Comparison of ENCODE assay signal across 7 cellular contexts in genomic region chr10:74061978-74062377, GRCh38.
DNase-seq lines count a peak whose midpoint lies in the region; ATAC-seq, FAIRE-seq and TF ChIP-seq lines count a peak whose summit lies in the region.
"Not testable (repeated sequence)": the region's sequence is repeated elsewhere in the genome, so short reads cannot be mapped to it uniquely, and the experiment has no call there.

No MANE protein-coding gene starts in this region.

- H3K4me1 ChIP-seq in HEK293 (ENCODE audit: control insufficient read depth, insufficient read depth, low read length) = not testable (repeated sequence)
- peaks cover 7 to 14% of the 10 kb centered on the region in 2 experiments; a peak in 4 of 5 replicates for H3K4me1 ChIP-seq in K562 (replicated peaks in 1 of 2; ENCODE audit: control insufficient read depth in 2 of 2, insufficient read depth in 2 of 2, low read length in 2 of 2)
- peaks cover 52% of the 10 kb centered on the region for H3K4me1 ChIP-seq in left ventricle myocardium inferior
- H3K4me1 ChIP-seq in tibial artery = peaks cover 0 to 50% (median 26%) of the 10 kb centered on the region in 4 donors

- not testable (repeated sequence) for TF ChIP-seq CTCF in HEK293 (tag by site-specific recombination; IDR thresholded peaks at IDR 0.05); K562 (IDR thresholded peaks at IDR 0.05 in 2 of 3, conservative IDR thresholded peaks at IDR 0.05 in 1 of 3; ENCODE audit: insufficient read depth in 2 of 3, low read depth in 1 of 3, low read length in 3 of 3); left ventricle myocardium inferior (IDR thresholded peaks at IDR 0.05; ENCODE audit: borderline replicate concordance); mesothelial cell of epicardium (IDR thresholded peaks at IDR 0.05; ENCODE audit: unreplicated experiment); osteocyte (IDR thresholded peaks at IDR 0.05); tibial artery (IDR thresholded peaks at IDR 0.05)

- H3K4me3 ChIP-seq in HEK293 (ENCODE audit: low read depth, low read length); K562; left ventricle myocardium inferior; tibial artery: not testable (repeated sequence)

- not testable (repeated sequence) for H4K20me1 ChIP-seq in K562 (replicated peaks; ENCODE audit: control insufficient read depth, insufficient read depth, low read length)

- H3K36me3 Mint-ChIP-seq in T-helper 17 cell (ENCODE audit: low read depth) = not testable (repeated sequence)
- H3K36me3 Mint-ChIP-seq in mesothelial cell of epicardium (peaks cover 17% of the 10 kb centered on the region), osteocyte (ENCODE audit: unreplicated experiment) (peaks cover 25% of the 10 kb centered on the region)

- not testable (repeated sequence) for H2AFZ ChIP-seq in K562 (ENCODE audit: low read depth, low read length)

- H3K9ac ChIP-seq in K562 (ENCODE audit: insufficient read depth in 1 of 2, low read depth in 2 of 2, low read length in 2 of 2) = not testable (repeated sequence)

- not testable (repeated sequence) for TF ChIP-seq RAD21 in K562 (CRISPR knock-in tag; conservative IDR thresholded peaks at IDR 0.05 in 1 of 2, IDR thresholded peaks at IDR 0.05 in 1 of 2)

- H3K27me3 Mint-ChIP-seq in T-helper 17 cell; mesothelial cell of epicardium (ENCODE audit: low read depth); osteocyte (ENCODE audit: unreplicated experiment): not testable (repeated sequence)

- 96% methylated on average over 2 of the region's 2 CpGs for WGBS in K562 (ENCODE audit: insufficient coverage, low coverage, missing lambda C conversion rate)

- H3K9me3 Mint-ChIP-seq in mesothelial cell of epicardium = peaks cover 10% of the 10 kb centered on the region
- H3K9me3 Mint-ChIP-seq in osteocyte (ENCODE audit: unreplicated experiment) = not testable (repeated sequence)

- H3K9me3 ChIP-seq in HEK293 (ENCODE audit: control insufficient read depth, insufficient read depth, low read depth, low read length); T-helper 17 cell (ENCODE audit: control insufficient read depth, low read length, poor library complexity, severe bottlenecking); K562 (replicated peaks; ENCODE audit: control insufficient read depth, insufficient read depth, low read depth, low read length); tibial artery: not testable (repeated sequence)
- H3K9me3 ChIP-seq in left ventricle myocardium inferior (replicated peaks) = peaks cover 11% of the 10 kb centered on the region

- not testable (repeated sequence) for BruUV-seq in K562 (replicated peaks; lab: Mats Ljungman, UMichigan)

- H3K4me2 ChIP-seq in K562 (ENCODE audit: insufficient read depth, low read length) = not testable (repeated sequence)

- ATAC-seq in T-helper 17 cell, K562: not testable (repeated sequence)

- peaks cover 69% of the 10 kb centered on the region for H3K79me2 ChIP-seq in K562 (ENCODE audit: control insufficient read depth, insufficient read depth, low read length)

- not testable (repeated sequence) for DNase-seq in T-helper 17 cell; K562 (ENCODE audit: extremely low read depth in 1 of 4, low spot score in 3 of 4); left ventricle myocardium inferior; mesothelial cell of epicardium (ENCODE audit: low spot score in 2 of 2, unreplicated experiment in 2 of 2); osteocyte (ENCODE audit: extremely low spot score, unreplicated experiment); tibial artery

- intact Hi-C loops in K562 (cut with micrococcal nuclease); left ventricle myocardium inferior (cut with micrococcal nuclease); tibial artery (cut with DNase I; ENCODE audit: low total_unique reads): not testable (repeated sequence)

- TF ChIP-seq POLR2A in K562 (conservative IDR thresholded peaks at IDR 0.05) = not testable (repeated sequence)

- H3K4me1 Mint-ChIP-seq in T-helper 17 cell (peaks cover 24% of the 10 kb centered on the region), mesothelial cell of epicardium (peaks cover 17% of the 10 kb centered on the region), osteocyte (ENCODE audit: unreplicated experiment) (peaks cover 33% of the 10 kb centered on the region)

- H3K27ac Mint-ChIP-seq in T-helper 17 cell (peak overlapping the region; percentile 57), mesothelial cell of epicardium (peak overlapping the region; percentile 35), osteocyte (ENCODE audit: unreplicated experiment) (peak overlapping the region; percentile 70)

- POLR2A ChIA-PET in HEK293 (lab: Yijun Ruan, JAX); K562 (lab: Yijun Ruan, JAX): not testable (repeated sequence)

- not testable (repeated sequence) for H3K27ac ChIP-seq in HEK293 (ENCODE audit: extremely low read depth, low read depth, low read length); K562 (ENCODE audit: extremely low read depth, low read depth, low read length)
- H3K27ac ChIP-seq in left ventricle myocardium inferior (replicated peaks) (peak overlapping the region; percentile 85), tibial artery (peak overlapping the region; percentile 13 to 45)

- not testable (repeated sequence) for H3K27me3 ChIP-seq in K562 (ENCODE audit: control insufficient read depth in 2 of 2, insufficient read depth in 2 of 2, low read length in 2 of 2); left ventricle myocardium inferior (ENCODE audit: low read depth); tibial artery

- CTCF ChIA-PET in HEK293 (lab: Yijun Ruan, JAX) = interaction anchor here (0.6 to 0.7 kb wide), 3 partner anchors 19 to 183 kb away, joined by 3 to 4 read pairs (median 3); no protein-coding TSS in a partner anchor
- CTCF ChIA-PET in K562 (lab: Yijun Ruan, JAX; ENCODE audit: low intra/inter-chr PET ratio) = not testable (repeated sequence)

- H3K36me3 ChIP-seq in HEK293 (ENCODE audit: control insufficient read depth in 2 of 2, insufficient read depth in 1 of 2, low read length in 2 of 2) (peaks cover 0 to 10% of the 10 kb centered on the region in 2 experiments; a peak in 2 of 3 replicates), K562 (ENCODE audit: control insufficient read depth, insufficient read depth, low read length) (peaks cover 37% of the 10 kb centered on the region), left ventricle myocardium inferior (peaks cover 33% of the 10 kb centered on the region), tibial artery (peaks cover 5 to 18% (median 13%) of the 10 kb centered on the region in 3 donors)

- in situ Hi-C loops in K562 (cut with MboI) = not testable (repeated sequence)

- H3K9me1 ChIP-seq in K562 (ENCODE audit: control insufficient read depth, insufficient read depth, low read length) = not testable (repeated sequence)

- not testable (repeated sequence) for H3K4me3 Mint-ChIP-seq in T-helper 17 cell, mesothelial cell of epicardium
- peak overlapping the region; percentile 8 for H3K4me3 Mint-ChIP-seq in osteocyte (ENCODE audit: unreplicated experiment)

- not testable (repeated sequence) for TF ChIP-seq EP300 in K562 (IDR thresholded peaks at IDR 0.05; ENCODE audit: low read length)

- not testable (repeated sequence) for FAIRE-seq in K562 (lab: Jason Lieb, UNC)

TF ChIP-seq in HEK293, 187 proteins besides CTCF, POLR2A, EP300 and RAD21:
- peak; percentile 55; the same call in 1 of the 2 replicates for TF ChIP-seq ZNF121 (tag by site-specific recombination; IDR thresholded peaks at IDR 0.05)

TF ChIP-seq in K562, 482 proteins besides CTCF, POLR2A, EP300 and RAD21:
- peak; percentile 86 for TF ChIP-seq ZNF121 (CRISPR knock-in tag; conservative IDR thresholded peaks at IDR 0.05)
